In the genomic region with DNA sequence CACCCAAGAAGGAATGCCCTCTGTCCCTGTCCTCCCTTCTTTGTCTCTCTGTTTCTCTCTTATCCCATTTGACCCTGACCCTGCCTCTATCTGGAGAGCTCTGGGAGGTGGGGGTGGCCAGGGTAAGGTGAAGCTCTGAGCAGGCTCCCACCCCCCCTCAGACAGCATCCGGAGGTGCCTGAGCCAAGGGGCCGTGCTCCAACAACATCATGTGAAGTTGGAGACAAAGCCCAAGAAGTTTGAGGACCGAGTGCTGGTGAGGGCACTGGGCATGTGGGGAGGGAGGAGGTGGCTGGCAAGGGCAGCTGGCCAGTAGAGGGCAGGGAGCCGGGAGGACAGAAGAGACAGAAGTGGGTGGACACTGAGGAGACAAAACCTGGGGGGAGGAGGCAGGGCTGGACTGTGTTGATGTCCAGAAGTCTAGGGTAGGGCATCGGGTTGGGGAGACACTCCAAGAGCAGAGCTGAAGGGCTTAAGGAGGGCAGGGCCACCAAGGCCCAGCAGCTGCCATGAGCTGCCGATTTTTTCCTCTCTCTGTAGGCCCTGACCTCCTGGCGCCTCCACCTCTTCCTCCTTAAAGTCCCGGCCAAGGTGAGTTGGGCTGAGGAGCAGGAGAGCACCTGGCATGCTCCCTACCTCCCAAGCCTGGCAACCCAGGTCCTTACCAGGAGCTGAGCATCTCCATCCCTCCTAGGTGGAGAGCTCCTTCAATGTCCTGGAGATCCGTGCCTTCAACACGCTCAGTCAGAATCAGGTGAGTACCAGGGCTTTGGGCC, we compare ENCODE assay signal across 14 cellular contexts. TPM values are rescaled to one million over a fixed set of nuclear protein-coding genes. Genes with fewer than 3 reads are reported as not detected.
DNase-seq lines count a peak whose midpoint lies in the region; ATAC-seq and TF ChIP-seq lines count a peak whose summit lies in the region.
"Had no signal": no experiment of that assay in that cellular context is flagged by ENCODE, and none has a peak within 500 bp of the region (broad histone marks: within the 10 kb centered on the region; RNA-seq: fewer than 3 reads in every experiment).

No MANE protein-coding gene starts in this region.

- TF ChIP-seq CTCF in GM23338 (conservative IDR thresholded peaks at IDR 0.05; ENCODE audit: low read depth in 2 of 2) (no peak), brain (conservative IDR thresholded peaks at IDR 0.05) (no peak), nephron progenitor cell (IDR thresholded peaks at IDR 0.05) (no peak)

- H3K4me1 ChIP-seq in CD4-positive, alpha-beta memory T cell (ENCODE audit: insufficient read depth, low read length), result peaks cover 14% of the 10 kb centered on the region
- peaks cover 9% of the 10 kb centered on the region; the same call in 1 of the 2 replicates for H3K4me1 ChIP-seq in GM23338 (ENCODE audit: insufficient read depth)
- H3K4me1 ChIP-seq: HAP-1 had no signal

- H3K27me3 ChIP-seq in CD4-positive, alpha-beta memory T cell (ENCODE audit: insufficient read depth, low read length), result no peaks in the 10 kb centered on the region
- H3K27me3 ChIP-seq in GM23338 (ENCODE audit: insufficient read depth), result no peaks in the 10 kb centered on the region

- no peaks in the 10 kb centered on the region for H4K20me1 ChIP-seq in GM23338 (replicated peaks; ENCODE audit: insufficient read depth)

- H3K27ac ChIP-seq in CD4-positive, alpha-beta memory T cell (ENCODE audit: low read depth, low read length), result no peak overlapping the region
- H3K27ac ChIP-seq in GM23338 (ENCODE audit: low read depth), result no peak overlapping the region
- H3K27ac ChIP-seq: BLaER1 treated with 17β-estradiol and CSF1 and Interleukin-3, amounts not matched to agents 10 nM and 100 nM had no signal

- peak overlapping the region in 2 of 7 donors; percentile 14 to 57 for H3K27ac Mint-ChIP-seq in CD4-positive, alpha-beta memory T cell
- no peak overlapping the region for H3K27ac Mint-ChIP-seq in GM23338
- peak overlapping the region in 3 of 5 experiments; percentile 81 to 92 (median 92) for H3K27ac Mint-ChIP-seq in brain
- H3K27ac Mint-ChIP-seq in nephron progenitor cell, result no peak overlapping the region

- H3K4me2 ChIP-seq in GM23338, result no peak overlapping the region

- ATAC-seq in GM23338 (no peak), HG03025 (IDR thresholded peaks at IDR 0.05; ENCODE audit: low FRiP score, unreplicated experiment) (no peak), GM21381 (IDR thresholded peaks at IDR 0.05; ENCODE audit: unreplicated experiment) (no peak), HG03521 (IDR thresholded peaks at IDR 0.05; ENCODE audit: unreplicated experiment) (no peak)

- CTCF ChIA-PET in CD4-positive, alpha-beta memory T cell (lab: Charles Lee; ENCODE audit: partially characterized antibody), result interaction anchor here (0.9 to 17.4 kb wide), 4 partner anchors 13 to 61 kb away, joined by 3 to 475 read pairs (median 198); a partner anchor contains a TSS

- no peak overlapping the region for H2AFZ ChIP-seq in GM23338

- POLR2A ChIA-PET in CD4-positive, alpha-beta memory T cell (lab: Charles Lee; ENCODE audit: partially characterized antibody), result interaction anchor here (1.0 to 1.6 kb wide), 3 partner anchors 27 to 61 kb away, joined by 4 to 6 read pairs (median 5); a partner anchor contains a TSS

- H3K9me2 ChIP-seq in GM23338 (ENCODE audit: insufficient read depth), result no peaks in the 10 kb centered on the region

- H3K4me1 Mint-ChIP-seq in CD4-positive, alpha-beta memory T cell, result peaks cover 12 to 23% (median 17%) of the 10 kb centered on the region in 4 donors
- H3K4me1 Mint-ChIP-seq in GM23338 (peaks cover 23% of the 10 kb centered on the region), brain (peaks cover 31% of the 10 kb centered on the region), nephron progenitor cell (peaks cover 28% of the 10 kb centered on the region)

- DNase-seq in CD4-positive, alpha-beta memory T cell, result no peak
- DNase-seq in GM23338 (ENCODE audit: low spot score) (no peak), nephron progenitor cell (no peak), dermis blood vessel endothelial cell (no peak)
- DNase-seq: activated CD4-positive, CD25-positive, alpha-beta regulatory T cell had no signal

- intact Hi-C loops in CD4-positive, alpha-beta memory T cell (cut with micrococcal nuclease), result no loop called here

- H3K36me3 Mint-ChIP-seq in CD4-positive, alpha-beta memory T cell, result no peaks in the 10 kb centered on the region
- H3K36me3 Mint-ChIP-seq in GM23338 (ENCODE audit: low read depth) (peaks cover 16% of the 10 kb centered on the region; the same call in 2 of the 3 replicates), brain (peaks cover 10% of the 10 kb centered on the region), nephron progenitor cell (ENCODE audit: low read depth) (no peaks in the 10 kb centered on the region)

- H3K27me3 Mint-ChIP-seq in CD4-positive, alpha-beta memory T cell, result peaks cover 6 to 10% of the 10 kb centered on the region in 2 donors
- peaks cover 21% of the 10 kb centered on the region for H3K27me3 Mint-ChIP-seq in GM23338 (ENCODE audit: insufficient read depth, low read depth, poor library complexity)
- H3K27me3 Mint-ChIP-seq in brain, result peaks cover 17% of the 10 kb centered on the region
- H3K27me3 Mint-ChIP-seq in nephron progenitor cell (ENCODE audit: low read depth, poor library complexity), result peaks cover 54% of the 10 kb centered on the region

- H3K4me3 Mint-ChIP-seq in CD4-positive, alpha-beta memory T cell, result peak overlapping the region; percentile 58 to 86 (median 80)
- H3K4me3 Mint-ChIP-seq in GM23338, result peak overlapping the region; percentile 70; the same call in 1 of the 3 replicates
- H3K4me3 Mint-ChIP-seq in brain, result peak overlapping the region; percentile 81 to 90 (median 85)
- H3K4me3 Mint-ChIP-seq in nephron progenitor cell, result peak overlapping the region; percentile 76

- H3K36me3 ChIP-seq in CD4-positive, alpha-beta memory T cell (ENCODE audit: insufficient read depth, low read length), result no peaks in the 10 kb centered on the region
- H3K36me3 ChIP-seq in GM23338 (ENCODE audit: insufficient read depth), result no peaks in the 10 kb centered on the region
- H3K36me3 ChIP-seq: BLaER1 treated with 17β-estradiol and CSF1 and Interleukin-3, amounts not matched to agents 10 nM and 100 nM; HAP-1 had no signal

- H3K79me2 ChIP-seq in GM23338 (replicated peaks; ENCODE audit: insufficient read depth), result no peaks in the 10 kb centered on the region

- H3F3A ChIP-seq in GM23338 (replicated peaks; ENCODE audit: low read depth), result 0 out of 2 replicates have a peak, but pooled peaks cover 4% of the 10 kb centered on the region

- no peak overlapping the region for H3K4me3 ChIP-seq in CD4-positive, alpha-beta memory T cell (ENCODE audit: low read length in 2 of 2)
- no peak overlapping the region for H3K4me3 ChIP-seq in GM23338
- H3K4me3 ChIP-seq: HAP-1 had no signal

- no peaks in the 10 kb centered on the region for H3K9me3 ChIP-seq in CD4-positive, alpha-beta memory T cell (ENCODE audit: control insufficient read depth in 1 of 2, low read length in 2 of 2)
- H3K9me3 ChIP-seq: BLaER1 treated with 17β-estradiol and CSF1 and Interleukin-3, amounts not matched to agents 10 nM and 100 nM; HAP-1 had no signal

- no peaks in the 10 kb centered on the region for H3K9me3 Mint-ChIP-seq in CD4-positive, alpha-beta memory T cell
- no peaks in the 10 kb centered on the region for H3K9me3 Mint-ChIP-seq in GM23338
- peaks cover 0 to 3% (median 0%) of the 10 kb centered on the region in 5 experiments for H3K9me3 Mint-ChIP-seq in brain
- H3K9me3 Mint-ChIP-seq in nephron progenitor cell, result no peaks in the 10 kb centered on the region

TF ChIP-seq in GM23338, 12 proteins besides CTCF, POLR2A, EP300 and RAD21:
- no peak for TF ChIP-seq STAT1 (IDR thresholded peaks at IDR 0.05; ENCODE audit: unreplicated experiment)
- no peak for TF ChIP-seq ZNF114 (CRISPR knock-in tag; IDR thresholded peaks at IDR 0.05)
- TF ChIP-seq EZH2 (IDR thresholded peaks at IDR 0.05; ENCODE audit: low read depth, unreplicated experiment), result no peak
- no peak for TF ChIP-seq NANOG (IDR thresholded peaks at IDR 0.05; ENCODE audit: borderline replicate concordance)
TF ChIP-seq in GM23338: peak in this region for 0.

RNA-seq across cellular contexts. Expression of a gene that starts 1.9 kb away (rescaled TPM):
- under 1 TPM; 0.15 to 0.22 TPM for total RNA-seq in CD4-positive, alpha-beta memory T cell
- polyA plus RNA-seq in CD4-positive, alpha-beta memory T cell, result not detected
- 9.7 and 11.8 TPM in 2 replicates for total RNA-seq in GM23338 (2014; rRNA removed; shearing (Covaris generic))
- polyA plus RNA-seq in GM23338 (2016; fragmentation: Nextera tagmentation; extraction: Ambion mirVana), result 3.7 and 3.8 TPM in 2 replicates
- polyA plus RNA-seq in brain (ENCODE audit: insufficient read depth, low read depth, low replicate concordance), result 7.1 TPM
- 0.05 TPM in 1 of 2 replicates, not detected in the other for total RNA-seq in dermis blood vessel endothelial cell

RNA-seq across cellular contexts. Expression of a gene that starts 17.6 kb away (rescaled TPM):
- not detected for total RNA-seq in CD4-positive, alpha-beta memory T cell
- under 1 TPM in 1 of 2 donors, not detected in 1; 0.04 TPM for polyA plus RNA-seq in CD4-positive, alpha-beta memory T cell
- total RNA-seq in GM23338 (2014; rRNA removed; shearing (Covaris generic)), result not detected in 2 replicates
- polyA plus RNA-seq in GM23338 (2016; fragmentation: Nextera tagmentation; extraction: Ambion mirVana), result 0.16 TPM in 1 of 2 replicates, not detected in the other
- 20.6 TPM for polyA plus RNA-seq in brain (ENCODE audit: insufficient read depth, low read depth, low replicate concordance)
- total RNA-seq in dermis blood vessel endothelial cell, result not detected in 2 replicates
- total RNA-seq: HT-29, myocyte, SK-MEL-5 had no signal

RNA-seq across cellular contexts. Expression of a gene that starts 40.4 kb away (rescaled TPM):
- 10 to 100 TPM; 18.3 to 21.4 TPM for total RNA-seq in CD4-positive, alpha-beta memory T cell
- 10 to 100 TPM; 11.0 to 15.5 TPM for polyA plus RNA-seq in CD4-positive, alpha-beta memory T cell
- 103 and 112 TPM in 2 replicates for total RNA-seq in GM23338 (2014; rRNA removed; shearing (Covaris generic))
- polyA plus RNA-seq in GM23338 (2016; fragmentation: Nextera tagmentation; extraction: Ambion mirVana), result 53.5 and 57.9 TPM in 2 replicates
- polyA plus RNA-seq in brain (ENCODE audit: insufficient read depth, low read depth, low replicate concordance), result 95.9 TPM
- 5.8 and 10.5 TPM in 2 replicates for total RNA-seq in dermis blood vessel endothelial cell

Comparison
In these comparisons a context has a peak if more than half of its experiments do, and no peak if none do; other contexts are left out.
1. H3K27ac Mint-ChIP-seq: peak in brain (3 of 5); none in GM23338 (single experiment) and nephron progenitor cell (single experiment).
2. Peak in every context shown above with its lines, with median percentiles within 50 percentile points of each other: H3K4me3 Mint-ChIP-seq.